Comparison of ENCODE assay signal across 1 cellular context in the genomic region with DNA sequence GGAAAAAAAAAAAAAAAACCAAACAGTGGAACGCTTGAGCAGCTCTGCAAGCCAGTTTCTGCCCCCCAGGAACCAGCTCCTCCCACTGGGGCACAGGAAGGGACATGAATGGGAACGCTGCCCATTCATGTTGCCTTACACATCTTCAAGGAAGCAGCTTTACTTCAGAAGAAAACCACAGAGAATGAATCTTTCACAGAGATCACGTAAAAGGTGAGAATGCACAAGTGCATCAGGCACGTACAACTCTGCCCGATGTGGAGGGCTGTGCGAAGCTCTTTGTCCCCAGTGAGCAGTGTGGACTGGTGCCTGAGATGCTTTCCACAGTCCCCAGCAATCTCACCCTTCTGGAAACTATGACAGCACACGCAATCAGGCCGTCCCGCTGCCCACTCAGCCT.
TF ChIP-seq lines count a peak whose summit lies in the region.

No MANE protein-coding gene starts in this region.

TF ChIP-seq in WTC11, 78 proteins besides CTCF, POLR2A, EP300 and RAD21 (continued from another document):
- TF ChIP-seq, protein P1, sequence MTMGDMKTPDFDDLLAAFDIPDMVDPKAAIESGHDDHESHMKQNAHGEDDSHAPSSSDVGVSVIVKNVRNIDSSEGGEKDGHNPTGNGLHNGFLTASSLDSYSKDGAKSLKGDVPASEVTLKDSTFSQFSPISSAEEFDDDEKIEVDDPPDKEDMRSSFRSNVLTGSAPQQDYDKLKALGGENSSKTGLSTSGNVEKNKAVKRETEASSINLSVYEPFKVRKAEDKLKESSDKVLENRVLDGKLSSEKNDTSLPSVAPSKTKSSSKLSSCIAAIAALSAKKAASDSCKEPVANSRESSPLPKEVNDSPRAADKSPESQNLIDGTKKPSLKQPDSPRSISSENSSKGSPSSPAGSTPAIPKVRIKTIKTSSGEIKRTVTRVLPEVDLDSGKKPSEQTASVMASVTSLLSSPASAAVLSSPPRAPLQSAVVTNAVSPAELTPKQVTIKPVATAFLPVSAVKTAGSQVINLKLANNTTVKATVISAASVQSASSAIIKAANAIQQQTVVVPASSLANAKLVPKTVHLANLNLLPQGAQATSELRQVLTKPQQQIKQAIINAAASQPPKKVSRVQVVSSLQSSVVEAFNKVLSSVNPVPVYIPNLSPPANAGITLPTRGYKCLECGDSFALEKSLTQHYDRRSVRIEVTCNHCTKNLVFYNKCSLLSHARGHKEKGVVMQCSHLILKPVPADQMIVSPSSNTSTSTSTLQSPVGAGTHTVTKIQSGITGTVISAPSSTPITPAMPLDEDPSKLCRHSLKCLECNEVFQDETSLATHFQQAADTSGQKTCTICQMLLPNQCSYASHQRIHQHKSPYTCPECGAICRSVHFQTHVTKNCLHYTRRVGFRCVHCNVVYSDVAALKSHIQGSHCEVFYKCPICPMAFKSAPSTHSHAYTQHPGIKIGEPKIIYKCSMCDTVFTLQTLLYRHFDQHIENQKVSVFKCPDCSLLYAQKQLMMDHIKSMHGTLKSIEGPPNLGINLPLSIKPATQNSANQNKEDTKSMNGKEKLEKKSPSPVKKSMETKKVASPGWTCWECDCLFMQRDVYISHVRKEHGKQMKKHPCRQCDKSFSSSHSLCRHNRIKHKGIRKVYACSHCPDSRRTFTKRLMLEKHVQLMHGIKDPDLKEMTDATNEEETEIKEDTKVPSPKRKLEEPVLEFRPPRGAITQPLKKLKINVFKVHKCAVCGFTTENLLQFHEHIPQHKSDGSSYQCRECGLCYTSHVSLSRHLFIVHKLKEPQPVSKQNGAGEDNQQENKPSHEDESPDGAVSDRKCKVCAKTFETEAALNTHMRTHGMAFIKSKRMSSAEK (CRISPR knock-in tag; IDR thresholded peaks at IDR 0.05; ENCODE audit: borderline replicate concordance) = no peak
- TF ChIP-seq ZNF396 (CRISPR knock-in tag; IDR thresholded peaks at IDR 0.05; ENCODE audit: borderline replicate concordance) (no peak), SOX15 (CRISPR knock-in tag; IDR thresholded peaks at IDR 0.05) (no peak), CBFB (CRISPR knock-in tag; IDR thresholded peaks at IDR 0.05; ENCODE audit: low read depth) (no peak)
- TF ChIP-seq, protein P2, sequence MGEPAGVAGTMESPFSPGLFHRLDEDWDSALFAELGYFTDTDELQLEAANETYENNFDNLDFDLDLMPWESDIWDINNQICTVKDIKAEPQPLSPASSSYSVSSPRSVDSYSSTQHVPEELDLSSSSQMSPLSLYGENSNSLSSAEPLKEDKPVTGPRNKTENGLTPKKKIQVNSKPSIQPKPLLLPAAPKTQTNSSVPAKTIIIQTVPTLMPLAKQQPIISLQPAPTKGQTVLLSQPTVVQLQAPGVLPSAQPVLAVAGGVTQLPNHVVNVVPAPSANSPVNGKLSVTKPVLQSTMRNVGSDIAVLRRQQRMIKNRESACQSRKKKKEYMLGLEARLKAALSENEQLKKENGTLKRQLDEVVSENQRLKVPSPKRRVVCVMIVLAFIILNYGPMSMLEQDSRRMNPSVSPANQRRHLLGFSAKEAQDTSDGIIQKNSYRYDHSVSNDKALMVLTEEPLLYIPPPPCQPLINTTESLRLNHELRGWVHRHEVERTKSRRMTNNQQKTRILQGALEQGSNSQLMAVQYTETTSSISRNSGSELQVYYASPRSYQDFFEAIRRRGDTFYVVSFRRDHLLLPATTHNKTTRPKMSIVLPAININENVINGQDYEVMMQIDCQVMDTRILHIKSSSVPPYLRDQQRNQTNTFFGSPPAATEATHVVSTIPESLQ (CRISPR knock-in tag; IDR thresholded peaks at IDR 0.05) = no peak
- TF ChIP-seq, protein P3, sequence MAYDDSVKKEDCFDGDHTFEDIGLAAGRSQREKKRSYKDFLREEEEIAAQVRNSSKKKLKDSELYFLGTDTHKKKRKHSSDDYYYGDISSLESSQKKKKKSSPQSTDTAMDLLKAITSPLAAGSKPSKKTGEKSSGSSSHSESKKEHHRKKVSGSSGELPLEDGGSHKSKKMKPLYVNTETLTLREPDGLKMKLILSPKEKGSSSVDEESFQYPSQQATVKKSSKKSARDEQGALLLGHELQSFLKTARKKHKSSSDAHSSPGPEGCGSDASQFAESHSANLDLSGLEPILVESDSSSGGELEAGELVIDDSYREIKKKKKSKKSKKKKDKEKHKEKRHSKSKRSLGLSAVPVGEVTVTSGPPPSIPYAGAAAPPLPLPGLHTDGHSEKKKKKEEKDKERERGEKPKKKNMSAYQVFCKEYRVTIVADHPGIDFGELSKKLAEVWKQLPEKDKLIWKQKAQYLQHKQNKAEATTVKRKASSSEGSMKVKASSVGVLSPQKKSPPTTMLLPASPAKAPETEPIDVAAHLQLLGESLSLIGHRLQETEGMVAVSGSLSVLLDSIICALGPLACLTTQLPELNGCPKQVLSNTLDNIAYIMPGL (CRISPR knock-in tag; IDR thresholded peaks at IDR 0.05) = no peak
